Comparison of ENCODE assay signal across 8 cellular contexts in genomic region chr14:105742904-105743701, GRCh38.
A peak's percentile ranks its signal among the peaks of the same experiment; 100 is the strongest.
DNase-seq lines count a peak whose midpoint lies in the region; ATAC-seq and TF ChIP-seq lines count a peak whose summit lies in the region.
"Not testable (repeated sequence)": the region's sequence is repeated elsewhere in the genome, so short reads cannot be mapped to it uniquely, and the experiment has no call there.

No MANE protein-coding gene starts in this region.

- not testable (repeated sequence) for H3K27me3 Mint-ChIP-seq in stimulated activated memory B cell treated with anti-CD40 and anti-IgM and Interleukin-4, amounts not matched to agents 10 μg/mL and 1 μg/mL and 100 μg/mL, for 72 hours

- TF ChIP-seq POLR2A in gastroesophageal sphincter (IDR thresholded peaks at IDR 0.05): not testable (repeated sequence)

- not testable (repeated sequence) for H3K9me3 ChIP-seq in OCI-LY3 (ENCODE audit: insufficient read depth, low read length); gastroesophageal sphincter; left lung; mucosa of descending colon; aorta (ENCODE audit: control insufficient read depth, low read length)

- not testable (repeated sequence) for TF ChIP-seq EP300 in gastroesophageal sphincter (IDR thresholded peaks at IDR 0.05)

- H2AFZ ChIP-seq in OCI-LY3 (ENCODE audit: low read depth, low read length): not testable (repeated sequence)

- peaks cover 74% of the 10 kb centered on the region for H3K36me3 Mint-ChIP-seq in stimulated activated memory B cell treated with anti-CD40 and anti-IgM and Interleukin-4, amounts not matched to agents 10 μg/mL and 1 μg/mL and 100 μg/mL, for 72 hours

- peak; percentile 17 for ATAC-seq in gastroesophageal sphincter
- peak; percentile 35 for ATAC-seq in left lung
- peak; percentile 36 for ATAC-seq in mucosa of descending colon
- peak; percentile 2 for ATAC-seq in stimulated activated memory B cell treated with anti-CD40 and anti-IgM and Interleukin-4, amounts not matched to agents 10 μg/mL and 1 μg/mL and 100 μg/mL, for 72 hours
- ATAC-seq in aorta (ENCODE audit: low FRiP score): peak; percentile 74

- not testable (repeated sequence) for H3K36me3 ChIP-seq in OCI-LY3 (replicated peaks; ENCODE audit: low read depth, low read length); gastroesophageal sphincter; left lung; mucosa of descending colon (ENCODE audit: low read depth); aorta (ENCODE audit: control insufficient read depth in 1 of 2, insufficient read depth in 2 of 2, low read length in 1 of 2)

- peak overlapping the region; percentile 75 for H3K4me3 Mint-ChIP-seq in stimulated activated memory B cell treated with anti-CD40 and anti-IgM and Interleukin-4, amounts not matched to agents 10 μg/mL and 1 μg/mL and 100 μg/mL, for 72 hours

- 0 out of 2 replicates have a peak overlapping the region, but pooled peaks have one; percentile 62 for H3K4me2 ChIP-seq in OCI-LY3 (ENCODE audit: low read length)

- TF ChIP-seq CTCF in GM12864 (IDR thresholded peaks at IDR 0.05; ENCODE audit: low read depth, low read length, missing control alignments); OCI-LY3 (IDR thresholded peaks at IDR 0.05; ENCODE audit: low read depth, low read length); gastroesophageal sphincter (IDR thresholded peaks at IDR 0.05); left lung (IDR thresholded peaks at IDR 0.05); mucosa of descending colon (IDR thresholded peaks at IDR 0.05): not testable (repeated sequence)

- H3K4me3 ChIP-seq in GM12864 (ENCODE audit: low read depth, low read length) (peak overlapping the region; percentile 29), OCI-LY3 (ENCODE audit: low read length) (peak overlapping the region; percentile 71; the same call in 1 of the 2 replicates)
- H3K4me3 ChIP-seq in gastroesophageal sphincter; left lung; mucosa of descending colon; aorta (ENCODE audit: low read length in 2 of 2): not testable (repeated sequence)

- H3K27me3 ChIP-seq in OCI-LY3 (ENCODE audit: low read depth, low read length); gastroesophageal sphincter; left lung; aorta (ENCODE audit: control insufficient read depth in 1 of 2, insufficient read depth in 2 of 2, low read length in 1 of 2): not testable (repeated sequence)

- intact Hi-C loops in left lung (cut with DNase I); mucosa of descending colon (cut with DNase I, micrococcal nuclease); aorta (cut with DNase I): not testable (repeated sequence)

- peak overlapping the region; percentile 85 for H3K27ac ChIP-seq in OCI-LY3 (ENCODE audit: low read length)
- H3K27ac ChIP-seq in gastroesophageal sphincter; left lung; aorta (ENCODE audit: low read depth in 1 of 2, low read length in 2 of 2): not testable (repeated sequence)

- not testable (repeated sequence) for H3K9me3 Mint-ChIP-seq in stimulated activated memory B cell treated with anti-CD40 and anti-IgM and Interleukin-4, amounts not matched to agents 10 μg/mL and 1 μg/mL and 100 μg/mL, for 72 hours

- not testable (repeated sequence) for DNase-seq in GM12864 (ENCODE audit: low read depth); mucosa of descending colon
- DNase-seq in activated CD8-positive, alpha-beta memory T cell treated with anti-CD3 and anti-CD28 coated beads, Interleukin-2, amount 50 U/mL, for 48 hours: peak; percentile 36
- DNase-seq in left lung (peak in 1 of 2 donors; percentile 73), aorta (peak in 1 of 2 donors; percentile 57)

- WGBS in gastroesophageal sphincter (ENCODE audit: low coverage in 1 of 2), 2 donors: no CpG with 5 or more reads among the region's 33 CpGs
- 74 to 84% methylated on average over 18 to 24 of the region's 33 CpGs for WGBS in aorta, 2 donors

- not testable (repeated sequence) for H4K20me1 ChIP-seq in OCI-LY3 (ENCODE audit: insufficient read depth, low read length)

- peaks cover 37% of the 10 kb centered on the region for H3K4me1 Mint-ChIP-seq in stimulated activated memory B cell treated with anti-CD40 and anti-IgM and Interleukin-4, amounts not matched to agents 10 μg/mL and 1 μg/mL and 100 μg/mL, for 72 hours

- peaks cover 24% of the 10 kb centered on the region for H3K79me2 ChIP-seq in OCI-LY3 (ENCODE audit: low read length)

- peak overlapping the region; percentile 68 for H3K9ac ChIP-seq in OCI-LY3 (ENCODE audit: low read length)

- peak overlapping the region; percentile 62 for H3K27ac Mint-ChIP-seq in stimulated activated memory B cell treated with anti-CD40 and anti-IgM and Interleukin-4, amounts not matched to agents 10 μg/mL and 1 μg/mL and 100 μg/mL, for 72 hours

- H3K4me1 ChIP-seq in OCI-LY3 (ENCODE audit: low read length); gastroesophageal sphincter; left lung; mucosa of descending colon (ENCODE audit: low read depth); aorta (ENCODE audit: control insufficient read depth in 1 of 2, insufficient read depth in 2 of 2, low read length in 2 of 2): not testable (repeated sequence)

Comparison
In these comparisons a context has a peak if more than half of its experiments do, and no peak if none do; other contexts are left out.
1. ATAC-seq: peak in every context shown above with its lines; median percentile 74 in aorta; 36 in mucosa of descending colon; 35 in left lung; 17 in gastroesophageal sphincter; 2 in stimulated activated memory B cell treated with anti-CD40 and anti-IgM and Interleukin-4, amounts not matched to agents 10 μg/mL and 1 μg/mL and 100 μg/mL, for 72 hours.